ENCODE assay signal across 1 cellular context in genomic region chr15:57205999-57206398, GRCh38.
TF ChIP-seq lines count a peak whose summit lies in the region.

No MANE protein-coding gene starts in this region.

TF ChIP-seq in WTC11, 78 proteins besides CTCF, POLR2A, EP300 and RAD21 (continued from another document):
- TF ChIP-seq E2F5 (CRISPR knock-in tag; IDR thresholded peaks at IDR 0.05) (no peak), ZNF263 (CRISPR knock-in tag; IDR thresholded peaks at IDR 0.05; ENCODE audit: low read depth) (no peak), FOXP1 (CRISPR knock-in tag; IDR thresholded peaks at IDR 0.05; ENCODE audit: borderline replicate concordance) (no peak), ZNF121 (CRISPR knock-in tag; IDR thresholded peaks at IDR 0.05) (no peak), FOXP4 (CRISPR knock-in tag; IDR thresholded peaks at IDR 0.05) (no peak), MAX (CRISPR knock-in tag; IDR thresholded peaks at IDR 0.05) (no peak), NFYB (CRISPR knock-in tag; conservative IDR thresholded peaks at IDR 0.05; ENCODE audit: low read depth) (no peak), IRF2 (CRISPR knock-in tag; IDR thresholded peaks at IDR 0.05; ENCODE audit: borderline replicate concordance, low read depth) (no peak), ELF4 (CRISPR knock-in tag; IDR thresholded peaks at IDR 0.05; ENCODE audit: low read depth) (no peak), HMGA2 (CRISPR knock-in tag; IDR thresholded peaks at IDR 0.05) (no peak), MXD4 (CRISPR knock-in tag; IDR thresholded peaks at IDR 0.05; ENCODE audit: borderline replicate concordance) (no peak), NR2C2 (CRISPR knock-in tag; IDR thresholded peaks at IDR 0.05) (no peak), HMGXB4 (CRISPR knock-in tag; IDR thresholded peaks at IDR 0.05) (no peak)
